In the genomic region with DNA sequence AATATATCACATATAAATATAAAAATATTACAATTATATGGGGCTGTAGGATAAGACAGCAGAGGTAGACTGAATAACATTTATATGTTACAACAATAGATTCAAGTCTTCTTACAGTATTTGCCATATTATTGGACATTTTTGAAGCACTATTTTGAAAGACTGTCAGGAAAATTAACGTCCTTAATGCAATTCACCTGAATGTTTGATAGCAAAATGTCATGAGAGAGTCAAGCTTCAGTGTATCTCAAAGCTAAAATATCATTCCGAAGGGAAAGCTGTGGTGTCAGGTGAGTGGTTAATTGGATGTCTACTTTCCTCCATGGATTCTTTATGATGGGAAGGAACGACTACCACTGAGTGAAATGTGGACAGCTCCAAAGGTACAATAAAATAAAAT, we compare ENCODE assay signal across 30 cellular contexts.
"Had no signal": no experiment of that assay in that cellular context is flagged by ENCODE, and none has a peak within 500 bp of the region (broad histone marks: within the 10 kb centered on the region; RNA-seq: fewer than 3 reads in every experiment).

No MANE protein-coding gene starts in this region.

- H3K27me3 ChIP-seq: adrenal gland, ascending aorta, body of pancreas, brain microvascular endothelial cell, breast epithelium, cardiac muscle cell had no signal

- H3K4me1 ChIP-seq: adrenal gland, ascending aorta, body of pancreas, breast epithelium had no signal

- H3K36me3 ChIP-seq: adrenal gland, ascending aorta, brain microvascular endothelial cell, breast epithelium, cardiac muscle cell had no signal

- H3K4me3 ChIP-seq: adrenal gland, ascending aorta, body of pancreas, breast epithelium, cardiac muscle cell had no signal

- DNase-seq: activated effector memory CD4-positive, alpha-beta T cell treated with anti-CD3 and anti-CD28 coated beads, Interleukin-2, amount 50 U/mL, for 16 hours; activated effector memory CD4-positive, alpha-beta T cell treated with Interleukin-2 at 50 U/mL for 16 hours; activated gamma-delta T cell; activated gamma-delta T cell treated with Interleukin-2 at 50 U/mL for 16 hours; activated naive CD4-positive, alpha-beta T cell; activated naive CD4-positive, alpha-beta T cell treated with anti-CD3 and anti-CD28 coated beads for 36 hours; activated naive CD4-positive, alpha-beta T cell treated with anti-CD3 and anti-CD28 coated beads, Interleukin-2, amount 10 ng/mL, durations not matched to agents 7 days and 5 days; activated naive CD4-positive, alpha-beta T cell treated with anti-CD3 and anti-CD28 coated beads, Interleukin-2, amount 50 U/mL, for 16 hours; activated naive CD4-positive, alpha-beta T cell treated with Interleukin-2 at 50 U/mL for 16 hours; activated naive CD8-positive, alpha-beta T cell treated with anti-CD3 and anti-CD28 coated beads for 36 hours; activated naive CD8-positive, alpha-beta T cell treated with anti-CD3 and anti-CD28 coated beads, Interleukin-2, amount 10 ng/mL, durations not matched to agents 7 days and 5 days; activated naive CD8-positive, alpha-beta T cell treated with anti-CD3 and anti-CD28 coated beads, Interleukin-2, amount 50 U/mL, for 24 hours; activated T-cell treated with anti-CD3 and anti-CD28 coated beads, Interleukin-2, amount 50 U/mL, for 1 hour; activated T-cell treated with anti-CD3 and anti-CD28 coated beads, Interleukin-2, amount 50 U/mL, for 24 hours; activated T-cell treated with anti-CD3 and anti-CD28 coated beads, Interleukin-2, amount 50 U/mL, for 4 hours; activated T-cell treated with anti-CD3 and anti-CD28 coated beads, Interleukin-2, amount 50 U/mL, for 48 hours; activated T-cell treated with anti-CD3 and anti-CD28 coated beads, Interleukin-2, amount 50 U/mL, for 72 hours; adrenal gland; amniotic stem cell; amygdala; anterior cingulate cortex; aorta; body of pancreas; brain microvascular endothelial cell; caudate nucleus; central memory CD4-positive, alpha-beta T cell; cerebellar nuclear complex had no signal

- H3K27ac ChIP-seq: adrenal gland, ascending aorta, body of pancreas, brain microvascular endothelial cell, breast epithelium, cardiac muscle cell had no signal

- H3K9me3 ChIP-seq: adrenal gland, ascending aorta, body of pancreas, breast epithelium had no signal
